In the genomic region with DNA sequence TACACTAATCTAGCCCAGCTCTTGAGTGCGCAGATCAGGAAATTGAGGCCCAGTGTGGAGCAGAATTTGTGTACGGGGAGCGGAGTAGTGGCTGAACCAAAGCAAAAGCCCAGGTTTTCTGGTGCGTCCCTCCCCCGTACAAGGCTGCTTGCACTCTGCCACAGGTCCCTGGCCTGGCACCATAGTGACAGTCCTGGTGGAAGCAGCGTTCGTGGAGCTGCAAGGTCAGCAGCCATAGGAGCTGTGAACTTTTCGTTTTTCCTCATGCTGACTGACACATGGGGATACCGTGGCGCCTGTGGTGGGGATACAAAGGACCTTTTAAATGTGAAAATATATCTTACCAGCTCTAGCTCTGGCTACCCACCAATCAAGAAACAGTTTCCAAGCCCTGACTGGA, we compare ENCODE assay signal across 11 cellular contexts. TPM values are rescaled to one million over a fixed set of nuclear protein-coding genes. Genes with fewer than 3 reads are reported as not detected.
DNase-seq lines count a peak whose midpoint lies in the region; ATAC-seq and TF ChIP-seq lines count a peak whose summit lies in the region.
"Had no signal": no experiment of that assay in that cellular context is flagged by ENCODE, and none has a peak within 500 bp of the region (broad histone marks: within the 10 kb centered on the region; RNA-seq: fewer than 3 reads in every experiment).

No MANE protein-coding gene starts in this region.

- no peaks in the 10 kb centered on the region for H3K9me3 ChIP-seq in esophagus squamous epithelium
- H3K9me3 ChIP-seq in suprapubic skin = no peaks in the 10 kb centered on the region
- H3K9me3 ChIP-seq: heart left ventricle had no signal

- H3K36me3 ChIP-seq in esophagus squamous epithelium (no peaks in the 10 kb centered on the region), suprapubic skin (no peaks in the 10 kb centered on the region), brain microvascular endothelial cell (replicated peaks) (no peaks in the 10 kb centered on the region)
- H3K36me3 ChIP-seq: heart left ventricle had no signal

- H3K27me3 Mint-ChIP-seq in T-helper 2 cell treated with Interferon-gamma antibody and Interleukin-4, amounts not matched to agents 5 μg/mL and 100 μg/mL, for 36 hours (ENCODE audit: low read depth) = no peaks in the 10 kb centered on the region
- H3K27me3 Mint-ChIP-seq: type B pancreatic cell had no signal

- H3K4me3 Mint-ChIP-seq in T-helper 2 cell treated with Interferon-gamma antibody and Interleukin-4, amounts not matched to agents 5 μg/mL and 100 μg/mL, for 36 hours = peak overlapping the region; percentile 95
- H3K4me3 Mint-ChIP-seq: type B pancreatic cell had no signal

- ATAC-seq in HG03108 (IDR thresholded peaks at IDR 0.05; ENCODE audit: unreplicated experiment) = no peak

- 68 to 78% methylated on average over 9 to 10 of the region's 10 CpGs for WGBS in esophagus squamous epithelium, 2 donors
- WGBS in suprapubic skin = 88% methylated on average over 10 of the region's 10 CpGs

- DNase-seq in activated naive CD4-positive, alpha-beta T cell treated with Interleukin-2 at 50 U/mL for 16 hours = peak; percentile 40
- no peak for DNase-seq in activated naive CD4-positive, alpha-beta T cell treated with anti-CD3 and anti-CD28 coated beads, Interleukin-2, amount 50 U/mL, for 16 hours
- no peak for DNase-seq in T-helper 2 cell treated with Interferon-gamma antibody and Interleukin-4, amounts not matched to agents 5 μg/mL and 100 μg/mL, for 36 hours (ENCODE audit: low spot score)
- no peak for DNase-seq in esophagus squamous epithelium (lab: John Stamatoyannopoulos, UW)
- DNase-seq in suprapubic skin (ENCODE audit: low spot score in 2 of 2) = no peak
- no peak for DNase-seq in midbrain (lab: John Stamatoyannopoulos, UW)
- no peak for DNase-seq in brain microvascular endothelial cell
- DNase-seq: cortex of kidney had no signal

- no peak for TF ChIP-seq CTCF in esophagus squamous epithelium (IDR thresholded peaks at IDR 0.05)
- TF ChIP-seq CTCF in suprapubic skin (IDR thresholded peaks at IDR 0.05) = no peak
- no peak for TF ChIP-seq CTCF in brain microvascular endothelial cell (IDR thresholded peaks at IDR 0.05; ENCODE audit: low read depth, low read length, missing control alignments)

- H3K4me3 ChIP-seq in esophagus squamous epithelium (peak overlapping the region in 3 of 4 donors; percentile 13 to 44 (median 31)), suprapubic skin (peak overlapping the region; percentile 5), brain microvascular endothelial cell (ENCODE audit: low read depth, low read length) (no peak overlapping the region)

- in situ Hi-C loops in brain microvascular endothelial cell (cut with HindIII; ENCODE audit: low pct_ligation_motif_present, low sequenced_read_pairs) = no loop called here

- H3K27me3 ChIP-seq in esophagus squamous epithelium (no peaks in the 10 kb centered on the region), suprapubic skin (no peaks in the 10 kb centered on the region), brain microvascular endothelial cell (replicated peaks) (no peaks in the 10 kb centered on the region)
- H3K27me3 ChIP-seq: heart left ventricle had no signal

- H3K27ac ChIP-seq in esophagus squamous epithelium (peak overlapping the region; percentile 80 to 90 (median 82)), suprapubic skin (peak overlapping the region; percentile 77), brain microvascular endothelial cell (no peak overlapping the region)

- intact Hi-C loops in esophagus squamous epithelium (cut with DNase I) = no loop called here

- peak overlapping the region; percentile 99 for H3K27ac Mint-ChIP-seq in T-helper 2 cell treated with Interferon-gamma antibody and Interleukin-4, amounts not matched to agents 5 μg/mL and 100 μg/mL, for 36 hours

- no peaks in the 10 kb centered on the region for H3K9me3 Mint-ChIP-seq in T-helper 2 cell treated with Interferon-gamma antibody and Interleukin-4, amounts not matched to agents 5 μg/mL and 100 μg/mL, for 36 hours

- peaks cover 15 to 45% (median 18%) of the 10 kb centered on the region in 3 donors for H3K4me1 ChIP-seq in esophagus squamous epithelium
- peaks cover 35% of the 10 kb centered on the region for H3K4me1 ChIP-seq in suprapubic skin

- no peak for TF ChIP-seq POLR2A in esophagus squamous epithelium (IDR thresholded peaks at IDR 0.05)
- no peak for TF ChIP-seq POLR2A in suprapubic skin (IDR thresholded peaks at IDR 0.05)

- peaks cover 61% of the 10 kb centered on the region for H3K4me1 Mint-ChIP-seq in T-helper 2 cell treated with Interferon-gamma antibody and Interleukin-4, amounts not matched to agents 5 μg/mL and 100 μg/mL, for 36 hours (ENCODE audit: low read depth)

- TF ChIP-seq EP300 in suprapubic skin (IDR thresholded peaks at IDR 0.05) = no peak

- H3K36me3 Mint-ChIP-seq in T-helper 2 cell treated with Interferon-gamma antibody and Interleukin-4, amounts not matched to agents 5 μg/mL and 100 μg/mL, for 36 hours (ENCODE audit: low read depth) = peaks cover 60% of the 10 kb centered on the region

RNA-seq across cellular contexts. Expression of gene EVL, which starts 1.8 kb away (rescaled TPM):
- total RNA-seq in esophagus squamous epithelium (10 to 100 TPM; 20.0 to 61.2 (median 25.8) TPM), suprapubic skin (10 to 100 TPM; 48.8 to 80.0 (median 61.4) TPM)
